14 cellular contexts compared by ENCODE assay signal in the genomic region with DNA sequence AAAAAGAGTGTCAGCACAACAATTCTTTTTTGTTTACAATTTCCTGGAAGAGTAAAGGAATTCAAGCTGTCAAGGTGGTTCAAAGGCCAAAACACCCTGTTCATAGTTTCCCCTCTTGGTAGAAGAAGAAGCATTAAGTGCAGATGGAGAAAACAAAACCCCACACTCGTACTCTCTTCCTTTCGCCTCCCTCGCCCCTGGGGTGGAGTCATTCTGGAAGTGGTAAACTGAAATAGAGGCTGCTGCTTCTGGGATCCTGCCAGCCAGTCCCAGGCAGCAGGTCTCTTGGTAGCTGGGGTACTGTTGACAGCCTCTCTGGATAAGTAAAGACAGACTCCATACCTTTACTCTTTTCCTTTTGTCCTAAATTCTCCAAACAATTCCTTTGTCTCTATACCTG.
DNase-seq lines count a peak whose midpoint lies in the region; ATAC-seq and TF ChIP-seq lines count a peak whose summit lies in the region.
"Had no signal": no experiment of that assay in that cellular context is flagged by ENCODE, and none has a peak within 500 bp of the region (broad histone marks: within the 10 kb centered on the region; RNA-seq: fewer than 3 reads in every experiment).

No MANE protein-coding gene starts in this region.

- peak overlapping the region; percentile 68 for H3K27ac Mint-ChIP-seq in activated CD8-positive, alpha-beta T cell treated with anti-CD3 and anti-CD28 coated beads for 36 hours
- H3K27ac Mint-ChIP-seq in stimulated activated naive CD8-positive, alpha-beta T cell treated with anti-CD3 and anti-CD28 coated beads, Interleukin-15, Interleukin-2, amounts not matched to agents 100 ng/mL and 50 ng/mL, for 24 hours: peak overlapping the region; percentile 62

- CTCF ChIA-PET in activated CD8-positive, alpha-beta T cell treated with anti-CD3 and anti-CD28 coated beads for 36 hours (lab: Charles Lee): interaction anchor here (0.6 to 1.5 kb wide), 3 partner anchors 11 to 166 kb away, joined by 3 to 5 read pairs (median 3); no protein-coding TSS in a partner anchor

- peaks cover 11% of the 10 kb centered on the region for H3K9me3 Mint-ChIP-seq in activated CD8-positive, alpha-beta T cell treated with anti-CD3 and anti-CD28 coated beads for 36 hours
- peaks cover 6% of the 10 kb centered on the region for H3K9me3 Mint-ChIP-seq in stimulated activated naive CD8-positive, alpha-beta T cell treated with anti-CD3 and anti-CD28 coated beads, Interleukin-15, Interleukin-2, amounts not matched to agents 100 ng/mL and 50 ng/mL, for 24 hours

- peaks cover 2% of the 10 kb centered on the region for H3K36me3 Mint-ChIP-seq in activated CD8-positive, alpha-beta T cell treated with anti-CD3 and anti-CD28 coated beads for 36 hours (ENCODE audit: low read depth)
- H3K36me3 Mint-ChIP-seq in stimulated activated naive CD8-positive, alpha-beta T cell treated with anti-CD3 and anti-CD28 coated beads, Interleukin-15, Interleukin-2, amounts not matched to agents 100 ng/mL and 50 ng/mL, for 24 hours (ENCODE audit: low read depth): no peaks in the 10 kb centered on the region

- POLR2A ChIA-PET in activated CD8-positive, alpha-beta T cell treated with anti-CD3 and anti-CD28 coated beads for 36 hours (lab: Charles Lee): no interaction called here

- peak; percentile 33 for DNase-seq in activated T-cell treated with anti-CD3 and anti-CD28 coated beads for 48 hours (ENCODE audit: low read depth)
- DNase-seq in activated T-cell treated with anti-CD3 and anti-CD28 coated beads for 4 hours: no peak
- DNase-seq in activated CD8-positive, alpha-beta T cell treated with anti-CD3 and anti-CD28 coated beads for 36 hours: peak; percentile 61
- peak; percentile 37 for DNase-seq in left ventricle myocardium superior
- no peak for DNase-seq in NCI-H82 (lab: John Stamatoyannopoulos, UW)
- DNase-seq in ureter (ENCODE audit: low spot score): no peak
- DNase-seq in DMS114 treated with DMSO at 0.1 percent for 48 hours (lab: John Stamatoyannopoulos, UW; ENCODE audit: unreplicated experiment): no peak
- DNase-seq: 8988T, mammary epithelial cell, NCI-H345, posterior cingulate gyrus, transverse colon had no signal

- no peaks in the 10 kb centered on the region for H3K27me3 Mint-ChIP-seq in activated CD8-positive, alpha-beta T cell treated with anti-CD3 and anti-CD28 coated beads for 36 hours
- H3K27me3 Mint-ChIP-seq in stimulated activated naive CD8-positive, alpha-beta T cell treated with anti-CD3 and anti-CD28 coated beads, Interleukin-15, Interleukin-2, amounts not matched to agents 100 ng/mL and 50 ng/mL, for 24 hours: no peaks in the 10 kb centered on the region

- TF ChIP-seq CTCF in activated CD8-positive, alpha-beta T cell treated with anti-CD3 and anti-CD28 coated beads for 36 hours (IDR thresholded peaks at IDR 0.05): no peak

- intact Hi-C loops in activated CD8-positive, alpha-beta T cell treated with anti-CD3 and anti-CD28 coated beads for 36 hours (cut with micrococcal nuclease): no loop called here
- intact Hi-C loops in left ventricle myocardium superior (cut with micrococcal nuclease): no loop called here

- H3K4me1 Mint-ChIP-seq in activated CD8-positive, alpha-beta T cell treated with anti-CD3 and anti-CD28 coated beads for 36 hours (ENCODE audit: low read depth): peaks cover 40% of the 10 kb centered on the region
- peaks cover 43% of the 10 kb centered on the region for H3K4me1 Mint-ChIP-seq in stimulated activated naive CD8-positive, alpha-beta T cell treated with anti-CD3 and anti-CD28 coated beads, Interleukin-15, Interleukin-2, amounts not matched to agents 100 ng/mL and 50 ng/mL, for 24 hours (ENCODE audit: low read depth)

- no peak overlapping the region for H3K4me3 Mint-ChIP-seq in activated CD8-positive, alpha-beta T cell treated with anti-CD3 and anti-CD28 coated beads for 36 hours
- peak overlapping the region; percentile 7 for H3K4me3 Mint-ChIP-seq in stimulated activated naive CD8-positive, alpha-beta T cell treated with anti-CD3 and anti-CD28 coated beads, Interleukin-15, Interleukin-2, amounts not matched to agents 100 ng/mL and 50 ng/mL, for 24 hours

- ATAC-seq in activated CD8-positive, alpha-beta T cell treated with anti-CD3 and anti-CD28 coated beads for 36 hours: peak; percentile 73
- peak; percentile 40 for ATAC-seq in left ventricle myocardium superior
- ATAC-seq: Panc1 had no signal

Comparison
In these comparisons a context has a peak if more than half of its experiments do, and no peak if none do; other contexts are left out.
1. DNase-seq: peak in activated T-cell treated with anti-CD3 and anti-CD28 coated beads for 48 hours (single experiment), activated CD8-positive, alpha-beta T cell treated with anti-CD3 and anti-CD28 coated beads for 36 hours (single experiment) and left ventricle myocardium superior (single experiment); none in activated T-cell treated with anti-CD3 and anti-CD28 coated beads for 4 hours (single experiment), NCI-H82 (single experiment), ureter (single experiment) and DMS114 treated with DMSO at 0.1 percent for 48 hours (single experiment).